In genomic region chr6:139695361-139695760, GRCh38 we compare ENCODE assay signal across 1 cellular context.
TF ChIP-seq lines count a peak whose summit lies in the region.

No MANE protein-coding gene starts in this region.

TF ChIP-seq in K562, 482 proteins besides CTCF, POLR2A, EP300 and RAD21 (continued from another document):
- TF ChIP-seq CHD7 (IDR thresholded peaks at IDR 0.05; ENCODE audit: low read depth, low read length) (no peak), NEUROD1 (IDR thresholded peaks at IDR 0.05; ENCODE audit: borderline replicate concordance, low read depth, low read length, partially characterized antibody) (no peak), IRF1 (CRISPR knock-in tag; IDR thresholded peaks at IDR 0.05; ENCODE audit: borderline replicate concordance) (no peak), ARID3B (CRISPR knock-in tag; IDR thresholded peaks at IDR 0.05; ENCODE audit: borderline replicate concordance) (no peak), CREB5 (CRISPR knock-in tag; IDR thresholded peaks at IDR 0.05) (no peak), ZBTB12 (CRISPR knock-in tag; IDR thresholded peaks at IDR 0.05) (no peak), SOX6 (IDR thresholded peaks at IDR 0.05) (no peak), RBM34 (IDR thresholded peaks at IDR 0.05; ENCODE audit: borderline replicate concordance, insufficient read depth, low read length) (no peak)
TF ChIP-seq in K562: peak in this region for 0.
